Comparison of ENCODE assay signal across 8 cellular contexts in genomic region chr5:54519083-54519541, GRCh38. TPM values are rescaled to one million over a fixed set of nuclear protein-coding genes. Genes with fewer than 3 reads are reported as not detected.
A peak's percentile ranks its signal among the peaks of the same experiment; 100 is the strongest.
DNase-seq lines count a peak whose midpoint lies in the region; ATAC-seq, FAIRE-seq and TF ChIP-seq lines count a peak whose summit lies in the region.

No MANE protein-coding gene starts in this region.

- H3K27me3 ChIP-seq in colonic mucosa (no peaks in the 10 kb centered on the region), mucosa of rectum (ENCODE audit: control insufficient read depth in 2 of 2, insufficient read depth in 2 of 2, low read length in 2 of 2) (no peaks in the 10 kb centered on the region)

- peak overlapping the region; percentile 41 for H3K27ac Mint-ChIP-seq in activated naive CD4-positive, alpha-beta T cell treated with anti-CD3 and anti-CD28 coated beads for 36 hours

- peaks cover 51% of the 10 kb centered on the region for H3K4me1 Mint-ChIP-seq in activated naive CD4-positive, alpha-beta T cell treated with anti-CD3 and anti-CD28 coated beads for 36 hours (ENCODE audit: low read depth)

- H3K4me3 ChIP-seq in colonic mucosa (peak overlapping the region; percentile 97), mucosa of rectum (ENCODE audit: low read length in 2 of 2) (peak overlapping the region; percentile 81 to 83)

- no peaks in the 10 kb centered on the region for H3K36me3 Mint-ChIP-seq in activated naive CD4-positive, alpha-beta T cell treated with anti-CD3 and anti-CD28 coated beads for 36 hours (ENCODE audit: low read depth)

- H3K27ac ChIP-seq in colonic mucosa, result peak overlapping the region; percentile 1
- peak overlapping the region; percentile 32 to 87 for H3K27ac ChIP-seq in mucosa of rectum (ENCODE audit: low read depth in 2 of 2, low read length in 2 of 2)

- ATAC-seq in GM18858 (IDR thresholded peaks at IDR 0.05; ENCODE audit: unreplicated experiment) (no peak), GM19467 (IDR thresholded peaks at IDR 0.05; ENCODE audit: unreplicated experiment) (no peak)

- H3K36me3 ChIP-seq in colonic mucosa, result no peaks in the 10 kb centered on the region
- H3K36me3 ChIP-seq in mucosa of rectum (ENCODE audit: control insufficient read depth in 2 of 2, insufficient read depth in 2 of 2, low read length in 2 of 2), result no peaks in the 10 kb centered on the region

- H3K9me3 ChIP-seq in colonic mucosa, result no peaks in the 10 kb centered on the region
- no peaks in the 10 kb centered on the region for H3K9me3 ChIP-seq in mucosa of rectum (ENCODE audit: control insufficient read depth in 2 of 2, low read length in 2 of 2)

- H3K27me3 Mint-ChIP-seq in activated naive CD4-positive, alpha-beta T cell treated with anti-CD3 and anti-CD28 coated beads for 36 hours (ENCODE audit: low read depth), result no peaks in the 10 kb centered on the region

- peak overlapping the region in 1 of 2 donors; percentile 46 for H3K9ac ChIP-seq in colonic mucosa (ENCODE audit: low read depth in 2 of 2, low read length in 2 of 2)
- peak overlapping the region in 1 of 2 donors; percentile 83 for H3K9ac ChIP-seq in mucosa of rectum (ENCODE audit: low read depth in 1 of 2, low read length in 2 of 2)

- no peak for TF ChIP-seq CTCF in colonic mucosa (IDR thresholded peaks at IDR 0.05)

- no peak for FAIRE-seq in urothelium cell line (lab: Jason Lieb, UNC)

- CTCF ChIA-PET in activated naive CD4-positive, alpha-beta T cell treated with anti-CD3 and anti-CD28 coated beads for 36 hours (lab: Charles Lee), result interaction anchor here (1.2 to 5.3 kb wide), 6 partner anchors 127 to 384 kb away, joined by 3 to 88 read pairs (median 5); no protein-coding TSS in a partner anchor

- no peaks in the 10 kb centered on the region for H3K9me3 Mint-ChIP-seq in activated naive CD4-positive, alpha-beta T cell treated with anti-CD3 and anti-CD28 coated beads for 36 hours

- H3K4me3 Mint-ChIP-seq in activated naive CD4-positive, alpha-beta T cell treated with anti-CD3 and anti-CD28 coated beads for 36 hours, result peak overlapping the region; percentile 51

- H3K4me1 ChIP-seq in colonic mucosa (no peaks in the 10 kb centered on the region), mucosa of rectum (ENCODE audit: control insufficient read depth in 2 of 2, insufficient read depth in 2 of 2, low read length in 2 of 2) (peaks cover 13 to 18% of the 10 kb centered on the region in 2 donors)

- intact Hi-C loops in activated naive CD4-positive, alpha-beta T cell treated with anti-CD3 and anti-CD28 coated beads for 36 hours (cut with micrococcal nuclease), result loop anchor here (5.0 kb wide), 1 partner anchor 713 kb away; the partner anchor contains the start of gene CCNO
- intact Hi-C loops in colonic mucosa (cut with DNase I), result loop anchor here (5.0 to 10.0 kb wide), 3 partner anchors 238 to 626 kb away; no protein-coding TSS in a partner anchor

- DNase-seq in activated naive CD4-positive, alpha-beta T cell treated with anti-CD3 and anti-CD28 coated beads for 36 hours, result no peak
- DNase-seq in activated naive CD4-positive, alpha-beta T cell treated with Interleukin-2 at 50 U/mL for 16 hours, result no peak
- DNase-seq in colonic mucosa (no peak), urothelium cell line (ENCODE audit: low spot score) (peak; percentile 35), DMS114 treated with DMSO at 0.1 percent for 48 hours (lab: John Stamatoyannopoulos, UW; ENCODE audit: unreplicated experiment) (no peak)

RNA-seq across cellular contexts. Expression of gene SNX18, which starts 1.6 kb away (rescaled TPM):
- total RNA-seq in activated naive CD4-positive, alpha-beta T cell treated with anti-CD3 and anti-CD28 coated beads for 36 hours, result 1 to 10 TPM; 3.9 to 4.4 TPM
- 10 to 100 TPM; 13.4 to 14.4 TPM for total RNA-seq in colonic mucosa
